In genomic region chr3:155638481-155638880, GRCh38 we compare ENCODE assay signal across 6 cellular contexts.
A peak's percentile ranks its signal among the peaks of the same experiment; 100 is the strongest.
DNase-seq lines count a peak whose midpoint lies in the region; ATAC-seq, FAIRE-seq and TF ChIP-seq lines count a peak whose summit lies in the region.
"Not testable (repeated sequence)": the region's sequence is repeated elsewhere in the genome, so short reads cannot be mapped to it uniquely, and the experiment has no call there.

No MANE protein-coding gene starts in this region.

- H4K20me1 ChIP-seq in K562 (replicated peaks; ENCODE audit: control insufficient read depth, insufficient read depth, low read length): not testable (repeated sequence)

- H2AFZ ChIP-seq in K562 (ENCODE audit: low read depth, low read length): not testable (repeated sequence)

- H3K79me2 ChIP-seq in K562 (ENCODE audit: control insufficient read depth, insufficient read depth, low read length): not testable (repeated sequence)

- TF ChIP-seq RAD21 in K562 (CRISPR knock-in tag; conservative IDR thresholded peaks at IDR 0.05 in 1 of 2, IDR thresholded peaks at IDR 0.05 in 1 of 2): not testable (repeated sequence)

- not testable (repeated sequence) for H3K27ac ChIP-seq in K562 (ENCODE audit: extremely low read depth, low read depth, low read length)

- POLR2A ChIA-PET in K562 (lab: Yijun Ruan, JAX): not testable (repeated sequence)

- CTCF ChIA-PET in K562 (lab: Yijun Ruan, JAX; ENCODE audit: low intra/inter-chr PET ratio): not testable (repeated sequence)

- DNase-seq in EH (ENCODE audit: low read depth): peak; percentile 6
- not testable (repeated sequence) for DNase-seq in K562 (ENCODE audit: extremely low read depth in 1 of 4, low spot score in 3 of 4)
- DNase-seq in fibroblast of gingiva (ENCODE audit: low read depth): peak; percentile 52
- DNase-seq in fibroblast of villous mesenchyme (ENCODE audit: low read depth): peak; percentile 32

- H3K27me3 Mint-ChIP-seq in nephron (ENCODE audit: low read depth): not testable (repeated sequence)

- H3K4me2 ChIP-seq in K562 (ENCODE audit: insufficient read depth, low read length): not testable (repeated sequence)

- H3K9me3 Mint-ChIP-seq in nephron: not testable (repeated sequence)

- intact Hi-C loops in K562 (cut with micrococcal nuclease): not testable (repeated sequence)

- not testable (repeated sequence) for H3K4me1 ChIP-seq in K562 (replicated peaks in 1 of 2; ENCODE audit: control insufficient read depth in 2 of 2, insufficient read depth in 2 of 2, low read length in 2 of 2)

- in situ Hi-C loops in K562 (cut with MboI): not testable (repeated sequence)

- H3K4me3 ChIP-seq in K562; fibroblast of villous mesenchyme (ENCODE audit: low read depth, low read length): not testable (repeated sequence)

- not testable (repeated sequence) for H3K9ac ChIP-seq in K562 (ENCODE audit: insufficient read depth in 1 of 2, low read depth in 2 of 2, low read length in 2 of 2)

- FAIRE-seq in K562 (lab: Jason Lieb, UNC) (peak; percentile 6), endometrium (lab: Jason Lieb, UNC) (peak; percentile 74)

- not testable (repeated sequence) for BruUV-seq in K562 (replicated peaks; lab: Mats Ljungman, UMichigan)

- ATAC-seq in K562: not testable (repeated sequence)

- H3K4me3 Mint-ChIP-seq in nephron: peak overlapping the region in 1 of 3 experiments; percentile 25

- H3K27me3 ChIP-seq in K562 (ENCODE audit: control insufficient read depth in 2 of 2, insufficient read depth in 2 of 2, low read length in 2 of 2): not testable (repeated sequence)

- not testable (repeated sequence) for H3K9me3 ChIP-seq in K562 (replicated peaks; ENCODE audit: control insufficient read depth, insufficient read depth, low read depth, low read length)

- TF ChIP-seq EP300 in K562 (IDR thresholded peaks at IDR 0.05; ENCODE audit: low read length): not testable (repeated sequence)

- peak overlapping the region; percentile 37 to 94 (median 55) for H3K27ac Mint-ChIP-seq in nephron

- TF ChIP-seq CTCF in K562 (IDR thresholded peaks at IDR 0.05 in 2 of 3, conservative IDR thresholded peaks at IDR 0.05 in 1 of 3; ENCODE audit: insufficient read depth in 2 of 3, low read depth in 1 of 3, low read length in 3 of 3); fibroblast of villous mesenchyme (IDR thresholded peaks at IDR 0.05; ENCODE audit: insufficient read depth, low read depth, low read length); nephron (IDR thresholded peaks at IDR 0.05; ENCODE audit: unreplicated experiment in 3 of 3): not testable (repeated sequence)

- not testable (repeated sequence) for H3K9me1 ChIP-seq in K562 (ENCODE audit: control insufficient read depth, insufficient read depth, low read length)

- not testable (repeated sequence) for H3K36me3 ChIP-seq in K562 (ENCODE audit: control insufficient read depth, insufficient read depth, low read length)

- not testable (repeated sequence) for TF ChIP-seq POLR2A in K562 (conservative IDR thresholded peaks at IDR 0.05)

- not testable (repeated sequence) for H3K36me3 Mint-ChIP-seq in nephron (ENCODE audit: low read depth)

- H3K4me1 Mint-ChIP-seq in nephron: peaks cover 31% of the 10 kb centered on the region
